ENCODE assay signal across 9 cellular contexts in the genomic region with DNA sequence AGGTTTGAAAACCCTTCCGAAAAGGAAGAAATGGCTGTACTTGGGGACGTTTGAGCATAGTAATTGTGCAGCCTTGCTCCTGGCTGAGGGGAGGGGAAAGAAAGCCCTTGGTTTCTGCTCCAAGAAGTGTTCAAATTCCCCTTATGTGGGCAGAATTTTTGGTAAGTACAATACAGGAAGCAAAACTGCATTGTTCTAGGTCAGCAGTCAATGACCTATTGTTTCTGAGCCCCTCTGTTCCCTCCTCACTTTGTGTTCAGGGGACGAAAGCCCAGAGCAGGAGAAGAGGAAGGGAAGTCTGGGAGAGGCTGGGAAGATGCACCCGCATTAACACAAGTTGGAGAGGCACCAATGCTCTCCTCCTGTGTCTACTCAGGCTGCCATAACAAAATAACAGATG. TPM values are rescaled to one million over a fixed set of nuclear protein-coding genes. Genes with fewer than 3 reads are reported as not detected.
A peak's percentile ranks its signal among the peaks of the same experiment; 100 is the strongest.
DNase-seq lines count a peak whose midpoint lies in the region; ATAC-seq and TF ChIP-seq lines count a peak whose summit lies in the region.
"Had no signal": no experiment of that assay in that cellular context is flagged by ENCODE, and none has a peak within 500 bp of the region (broad histone marks: within the 10 kb centered on the region; RNA-seq: fewer than 3 reads in every experiment).

No MANE protein-coding gene starts in this region.

- peak overlapping the region; percentile 43 for H3K4me2 ChIP-seq in neural progenitor cell

- H3K79me2 ChIP-seq in neural progenitor cell (ENCODE audit: low read depth), result peaks cover 100% of the 10 kb centered on the region

- peaks cover 5% of the 10 kb centered on the region for H3F3A ChIP-seq in neural progenitor cell (ENCODE audit: low read depth)

- H3K36me3 ChIP-seq in neural progenitor cell, result peaks cover 9% of the 10 kb centered on the region

- H3K9ac ChIP-seq in neural progenitor cell, result no peak overlapping the region

- H3K27me3 ChIP-seq in neural progenitor cell, result no peaks in the 10 kb centered on the region

- H3K36me3 Mint-ChIP-seq in neural progenitor cell, result peaks cover 83% of the 10 kb centered on the region
- no peaks in the 10 kb centered on the region for H3K36me3 Mint-ChIP-seq in activated T-helper 17 cell treated with anti-CD3 and anti-CD28 coated beads, Interleukin-2, amount 50 U/mL, for 72 hours (ENCODE audit: low read depth)
- H3K36me3 Mint-ChIP-seq in activated T-helper 1 cell treated with anti-CD3 and anti-CD28 coated beads, Interleukin-12 subunit alpha, Interleukin-12 subunit beta, Interleukin-2, Interleukin-4 antibody, amounts not matched to agents 30 ng/mL and 10 ng/mL and 1 ng/mL, durations not matched to agents 14 hours and 24 hours and 36 hours (ENCODE audit: low read depth), result no peaks in the 10 kb centered on the region
- H3K36me3 Mint-ChIP-seq: natural killer cell had no signal

- peaks cover 90% of the 10 kb centered on the region for H4K20me1 ChIP-seq in neural progenitor cell (ENCODE audit: low read depth)

- H3K4me3 Mint-ChIP-seq in neural progenitor cell, result no peak overlapping the region
- H3K4me3 Mint-ChIP-seq in activated T-helper 17 cell treated with anti-CD3 and anti-CD28 coated beads, Interleukin-2, amount 50 U/mL, for 72 hours, result no peak overlapping the region
- no peak overlapping the region for H3K4me3 Mint-ChIP-seq in activated T-helper 1 cell treated with anti-CD3 and anti-CD28 coated beads, Interleukin-12 subunit alpha, Interleukin-12 subunit beta, Interleukin-2, Interleukin-4 antibody, amounts not matched to agents 30 ng/mL and 10 ng/mL and 1 ng/mL, durations not matched to agents 14 hours and 24 hours and 36 hours
- H3K4me3 Mint-ChIP-seq: natural killer cell had no signal

- peaks cover 3% of the 10 kb centered on the region for H3K27me3 Mint-ChIP-seq in neural progenitor cell (ENCODE audit: insufficient read depth, low read depth)
- peaks cover 21% of the 10 kb centered on the region for H3K27me3 Mint-ChIP-seq in activated T-helper 17 cell treated with anti-CD3 and anti-CD28 coated beads, Interleukin-2, amount 50 U/mL, for 72 hours
- H3K27me3 Mint-ChIP-seq in activated T-helper 1 cell treated with anti-CD3 and anti-CD28 coated beads, Interleukin-12 subunit alpha, Interleukin-12 subunit beta, Interleukin-2, Interleukin-4 antibody, amounts not matched to agents 30 ng/mL and 10 ng/mL and 1 ng/mL, durations not matched to agents 14 hours and 24 hours and 36 hours (ENCODE audit: insufficient read depth), result no peaks in the 10 kb centered on the region

- H3K9me3 ChIP-seq in neural progenitor cell (ENCODE audit: low read depth), result no peaks in the 10 kb centered on the region

- H2AFZ ChIP-seq in neural progenitor cell (replicated peaks), result no peak overlapping the region

- H3K9me3 Mint-ChIP-seq in neural progenitor cell, result peaks cover 77% of the 10 kb centered on the region
- H3K9me3 Mint-ChIP-seq in activated T-helper 17 cell treated with anti-CD3 and anti-CD28 coated beads, Interleukin-2, amount 50 U/mL, for 72 hours, result no peaks in the 10 kb centered on the region
- no peaks in the 10 kb centered on the region for H3K9me3 Mint-ChIP-seq in activated T-helper 1 cell treated with anti-CD3 and anti-CD28 coated beads, Interleukin-12 subunit alpha, Interleukin-12 subunit beta, Interleukin-2, Interleukin-4 antibody, amounts not matched to agents 30 ng/mL and 10 ng/mL and 1 ng/mL, durations not matched to agents 14 hours and 24 hours and 36 hours

- DNase-seq in neural progenitor cell (ENCODE audit: low spot score) (no peak), DMS 273 (lab: John Stamatoyannopoulos, UW; ENCODE audit: unreplicated experiment) (no peak), NAMALWA (ENCODE audit: low spot score) (no peak)
- DNase-seq in activated T-helper 1 cell treated with anti-CD3 and anti-CD28 coated beads, Interleukin-12 subunit alpha, Interleukin-12 subunit beta, Interleukin-2, Interleukin-4 antibody, amounts not matched to agents 30 ng/mL and 10 ng/mL and 1 ng/mL, durations not matched to agents 14 hours and 24 hours and 36 hours (ENCODE audit: low spot score), result no peak
- DNase-seq: natural killer cell had no signal

- H3K27ac ChIP-seq in neural progenitor cell, result peak overlapping the region; percentile 36

- intact Hi-C loops in activated T-helper 1 cell treated with anti-CD3 and anti-CD28 coated beads, Interleukin-12 subunit alpha, Interleukin-12 subunit beta, Interleukin-2, Interleukin-4 antibody, amounts not matched to agents 30 ng/mL and 10 ng/mL and 1 ng/mL, durations not matched to agents 14 hours and 24 hours and 36 hours (cut with micrococcal nuclease), result no loop called here

- H3K4me1 Mint-ChIP-seq in neural progenitor cell, result peaks cover 3% of the 10 kb centered on the region
- no peaks in the 10 kb centered on the region for H3K4me1 Mint-ChIP-seq in activated T-helper 17 cell treated with anti-CD3 and anti-CD28 coated beads, Interleukin-2, amount 50 U/mL, for 72 hours
- H3K4me1 Mint-ChIP-seq in activated T-helper 1 cell treated with anti-CD3 and anti-CD28 coated beads, Interleukin-12 subunit alpha, Interleukin-12 subunit beta, Interleukin-2, Interleukin-4 antibody, amounts not matched to agents 30 ng/mL and 10 ng/mL and 1 ng/mL, durations not matched to agents 14 hours and 24 hours and 36 hours (ENCODE audit: low read depth), result peaks cover 11% of the 10 kb centered on the region
- H3K4me1 Mint-ChIP-seq: natural killer cell had no signal

- peak; percentile 29 for ATAC-seq in GM18867 (IDR thresholded peaks at IDR 0.05; ENCODE audit: unreplicated experiment)
- ATAC-seq in GM21825 (IDR thresholded peaks at IDR 0.05; ENCODE audit: unreplicated experiment), result peak; percentile 35
- peak; percentile 17 for ATAC-seq in HG03521 (IDR thresholded peaks at IDR 0.05; ENCODE audit: unreplicated experiment)
- no peak for ATAC-seq in activated T-helper 17 cell treated with anti-CD3 and anti-CD28 coated beads, Interleukin-2, amount 50 U/mL, for 72 hours (replicated peaks)
- ATAC-seq: natural killer cell had no signal

- H3K4me1 ChIP-seq in neural progenitor cell, result peaks cover 27% of the 10 kb centered on the region

- TF ChIP-seq CTCF in neural progenitor cell (IDR thresholded peaks at IDR 0.05), result no peak

- H3K27ac Mint-ChIP-seq in neural progenitor cell, result no peak overlapping the region
- no peak overlapping the region for H3K27ac Mint-ChIP-seq in activated T-helper 17 cell treated with anti-CD3 and anti-CD28 coated beads, Interleukin-2, amount 50 U/mL, for 72 hours
- H3K27ac Mint-ChIP-seq in activated T-helper 1 cell treated with anti-CD3 and anti-CD28 coated beads, Interleukin-12 subunit alpha, Interleukin-12 subunit beta, Interleukin-2, Interleukin-4 antibody, amounts not matched to agents 30 ng/mL and 10 ng/mL and 1 ng/mL, durations not matched to agents 14 hours and 24 hours and 36 hours, result no peak overlapping the region
- H3K27ac Mint-ChIP-seq: natural killer cell had no signal

- H3K4me3 ChIP-seq in neural progenitor cell, result no peak overlapping the region

RNA-seq across cellular contexts. Expression of a gene that starts 11.9 kb away (rescaled TPM):
- total RNA-seq in neural progenitor cell (ENCODE audit: low replicate concordance), result 158 and 215 TPM in 2 replicates
- total RNA-seq in activated T-helper 17 cell treated with anti-CD3 and anti-CD28 coated beads, Interleukin-2, amount 50 U/mL, for 72 hours, result 1 to 10 TPM in 1 of 2 donors, under 1 TPM in 1; 0.48 to 1.3 TPM
- 1.0 and 1.5 TPM in 2 replicates for total RNA-seq in activated T-helper 1 cell treated with anti-CD3 and anti-CD28 coated beads, Interleukin-12 subunit alpha, Interleukin-12 subunit beta, Interleukin-2, Interleukin-4 antibody, amounts not matched to agents 30 ng/mL and 10 ng/mL and 1 ng/mL, durations not matched to agents 14 hours and 24 hours and 36 hours

Comparison
In these comparisons a context has a peak if more than half of its experiments do, and no peak if none do; other contexts are left out.
1. RNA of a gene that starts 11.9 kb away (total RNA-seq): 158 to 215 TPM in neural progenitor cell; 0.48 to 1.3 TPM in activated T-helper 17 cell treated with anti-CD3 and anti-CD28 coated beads, Interleukin-2, amount 50 U/mL, for 72 hours and 1.0 to 1.5 TPM in activated T-helper 1 cell treated with anti-CD3 and anti-CD28 coated beads, Interleukin-12 subunit alpha, Interleukin-12 subunit beta, Interleukin-2, Interleukin-4 antibody, amounts not matched to agents 30 ng/mL and 10 ng/mL and 1 ng/mL, durations not matched to agents 14 hours and 24 hours and 36 hours; every median in the first group is over 10 times any median in the second.